Comparison of ENCODE assay signal across 13 cellular contexts in genomic region chr7:56537952-56538351, GRCh38.
DNase-seq lines count a peak whose midpoint lies in the region; TF ChIP-seq lines count a peak whose summit lies in the region.
"Had no signal": no experiment of that assay in that cellular context is flagged by ENCODE, and none has a peak within 500 bp of the region (broad histone marks: within the 10 kb centered on the region; RNA-seq: fewer than 3 reads in every experiment).

No MANE protein-coding gene starts in this region.

- no peaks in the 10 kb centered on the region for H3K4me1 ChIP-seq in rectal smooth muscle tissue (ENCODE audit: control insufficient read depth, insufficient read depth, low read length)
- H3K4me1 ChIP-seq: BE2C, neural progenitor cell had no signal

- DNase-seq in G401 (ENCODE audit: low spot score), result peak; percentile 1
- peak; percentile 9 for DNase-seq in NCI-H1105 (lab: John Stamatoyannopoulos, UW)
- DNase-seq in globus pallidus (ENCODE audit: low spot score), result peak; percentile 15
- DNase-seq in GM13977 (ENCODE audit: low spot score), result no peak
- DNase-seq in NCI-H1417 treated with DMSO at 0.1 percent for 48 hours (lab: John Stamatoyannopoulos, UW), result no peak
- no peak for DNase-seq in brain microvascular endothelial cell
- DNase-seq: activated naive CD4-positive, alpha-beta T cell treated with anti-CD3 and anti-CD28 coated beads, Interleukin-2, amount 50 U/mL, for 16 hours; BE2C; immature natural killer cell; NCI-H2171 treated with DMSO at 0.1 percent for 48 hours; stimulated activated CD4-positive, alpha-beta T cell treated with anti-CD3 and anti-CD28 coated beads, Interleukin-2, amount 100 ng/mL, for 48 hours had no signal

- peak overlapping the region; percentile 58 for H3K4me3 ChIP-seq in rectal smooth muscle tissue (ENCODE audit: low read length)
- H3K4me3 ChIP-seq in brain microvascular endothelial cell (ENCODE audit: low read depth, low read length), result no peak overlapping the region
- H3K4me3 ChIP-seq: neural progenitor cell had no signal

- TF ChIP-seq CTCF in GM13977 (IDR thresholded peaks at IDR 0.05; ENCODE audit: extremely low read depth, insufficient read depth, missing control alignments), result no peak
- TF ChIP-seq CTCF in brain microvascular endothelial cell (IDR thresholded peaks at IDR 0.05; ENCODE audit: low read depth, low read length, missing control alignments), result no peak

- H3K36me3 ChIP-seq in rectal smooth muscle tissue (ENCODE audit: control insufficient read depth, insufficient read depth, low read length), result no peaks in the 10 kb centered on the region
- no peaks in the 10 kb centered on the region for H3K36me3 ChIP-seq in brain microvascular endothelial cell (replicated peaks)
- H3K36me3 ChIP-seq: BE2C, neural progenitor cell had no signal

- in situ Hi-C loops in G401 (cut with HindIII; ENCODE audit: low sequenced_read_pairs), result no loop called here
- in situ Hi-C loops in GM13977 (cut with MboI; ENCODE audit: low pct_unique_long_range_greater_than_20kb, low sequenced_read_pairs, unreplicated experiment), result no loop called here
- in situ Hi-C loops in brain microvascular endothelial cell (cut with HindIII; ENCODE audit: low pct_ligation_motif_present, low sequenced_read_pairs), result no loop called here

- H3K27ac ChIP-seq in rectal smooth muscle tissue (ENCODE audit: low read depth, low read length) (peak overlapping the region; percentile 55), brain microvascular endothelial cell (no peak overlapping the region)
- H3K27ac ChIP-seq: neural progenitor cell had no signal

- no peak overlapping the region for H3K9ac ChIP-seq in rectal smooth muscle tissue (ENCODE audit: low read length)
- H3K9ac ChIP-seq: neural progenitor cell had no signal

- H3K27me3 ChIP-seq in rectal smooth muscle tissue (ENCODE audit: control insufficient read depth, insufficient read depth, low read length) (no peaks in the 10 kb centered on the region), brain microvascular endothelial cell (replicated peaks) (no peaks in the 10 kb centered on the region)
- H3K27me3 ChIP-seq: BE2C, neural progenitor cell had no signal

Comparison
In these comparisons a context has a peak if more than half of its experiments do, and no peak if none do; other contexts are left out.
1. DNase-seq: peak in G401 (single experiment), NCI-H1105 (single experiment) and globus pallidus (single experiment); none in GM13977 (single experiment), NCI-H1417 treated with DMSO at 0.1 percent for 48 hours (single experiment) and brain microvascular endothelial cell (single experiment).